Comparison of ENCODE assay signal across 11 cellular contexts in the genomic region with DNA sequence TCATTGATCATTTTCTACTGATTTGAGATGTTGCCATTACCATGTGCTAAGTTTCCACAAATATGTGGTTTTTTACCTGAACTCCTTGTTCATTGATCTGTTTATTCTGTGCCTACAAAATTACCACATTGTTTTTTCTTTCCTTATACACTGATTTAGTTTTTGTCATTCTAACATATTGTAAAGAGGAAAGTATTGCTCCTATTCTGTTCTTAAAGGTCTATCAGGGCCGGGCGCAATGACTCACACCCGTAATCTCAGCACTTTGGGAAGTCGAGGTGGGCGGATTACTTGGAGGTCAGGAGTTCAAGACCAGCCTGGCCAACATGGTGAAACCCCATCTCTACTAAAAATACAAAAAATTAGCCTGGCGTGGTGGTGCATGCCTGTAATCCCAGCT.
DNase-seq lines count a peak whose midpoint lies in the region; ATAC-seq and TF ChIP-seq lines count a peak whose summit lies in the region.
"Had no signal": no experiment of that assay in that cellular context is flagged by ENCODE, and none has a peak within 500 bp of the region (broad histone marks: within the 10 kb centered on the region; RNA-seq: fewer than 3 reads in every experiment).

No MANE protein-coding gene starts in this region.

- TF ChIP-seq POLR2A in lower leg skin (IDR thresholded peaks at IDR 0.05): no peak

- H3K4me3 ChIP-seq in SJSA1 (no peak overlapping the region), right atrium auricular region (no peak overlapping the region), lower leg skin (ENCODE audit: low read depth, poor library complexity, severe bottlenecking) (no peak overlapping the region)
- H3K4me3 ChIP-seq: right lobe of liver had no signal

- H3K36me3 ChIP-seq in SJSA1 (no peaks in the 10 kb centered on the region), right atrium auricular region (no peaks in the 10 kb centered on the region)
- H3K36me3 ChIP-seq: right lobe of liver had no signal

- H3K4me1 ChIP-seq in SJSA1 (replicated peaks): peaks cover 43% of the 10 kb centered on the region
- H3K4me1 ChIP-seq in right atrium auricular region: peaks cover 0 to 15% of the 10 kb centered on the region in 2 donors
- H3K4me1 ChIP-seq: right lobe of liver had no signal

- TF ChIP-seq CTCF in right atrium auricular region (IDR thresholded peaks at IDR 0.05) (no peak), lower leg skin (IDR thresholded peaks at IDR 0.05) (no peak)

- H3K27ac ChIP-seq in SJSA1 (peak overlapping the region; percentile 99), temporal lobe (ENCODE audit: low read depth, low read length) (peak overlapping the region; percentile 57), right atrium auricular region (peak overlapping the region in 1 of 2 donors; percentile 64)

- ATAC-seq in GM19463 (IDR thresholded peaks at IDR 0.05; ENCODE audit: unreplicated experiment): no peak

- H3K9me3 ChIP-seq in SJSA1 (replicated peaks) (no peaks in the 10 kb centered on the region), right atrium auricular region (no peaks in the 10 kb centered on the region)
- H3K9me3 ChIP-seq: right lobe of liver had no signal

- intact Hi-C loops in lower leg skin (cut with DNase I; ENCODE audit: low total_unique reads): no loop called here

- DNase-seq in activated T-cell treated with anti-CD3 and anti-CD28 coated beads for 48 hours (ENCODE audit: low read depth) (peak; percentile 5), SJSA1 (ENCODE audit: low read depth in 1 of 2, low spot score in 2 of 2) (peak in 1 of 2 experiments; percentile 84), fibroblast of gingiva (ENCODE audit: low read depth) (peak; percentile 7), right atrium auricular region (ENCODE audit: low spot score) (no peak), lower leg skin (ENCODE audit: low spot score in 2 of 2) (no peak)
- DNase-seq in activated T-cell treated with anti-CD3 and anti-CD28 coated beads, Interleukin-2, amount 50 U/mL, for 48 hours: no peak
- DNase-seq: anterior cingulate cortex, DMS53, right lobe of liver had no signal

- H3K27me3 ChIP-seq in SJSA1 (replicated peaks): no peaks in the 10 kb centered on the region
- H3K27me3 ChIP-seq in right atrium auricular region: no peaks in the 10 kb centered on the region
- H3K27me3 ChIP-seq: right lobe of liver had no signal

- 75 to 77% methylated on average over 6 of the region's 6 CpGs for WGBS in lower leg skin, 2 donors

Comparison
In these comparisons a context has a peak if more than half of its experiments do, and no peak if none do; other contexts are left out.
1. DNase-seq: peak in activated T-cell treated with anti-CD3 and anti-CD28 coated beads for 48 hours (single experiment) and fibroblast of gingiva (single experiment); none in activated T-cell treated with anti-CD3 and anti-CD28 coated beads, Interleukin-2, amount 50 U/mL, for 48 hours (0 of 2), right atrium auricular region (single experiment) and lower leg skin (0 of 2).